In the genomic region with DNA sequence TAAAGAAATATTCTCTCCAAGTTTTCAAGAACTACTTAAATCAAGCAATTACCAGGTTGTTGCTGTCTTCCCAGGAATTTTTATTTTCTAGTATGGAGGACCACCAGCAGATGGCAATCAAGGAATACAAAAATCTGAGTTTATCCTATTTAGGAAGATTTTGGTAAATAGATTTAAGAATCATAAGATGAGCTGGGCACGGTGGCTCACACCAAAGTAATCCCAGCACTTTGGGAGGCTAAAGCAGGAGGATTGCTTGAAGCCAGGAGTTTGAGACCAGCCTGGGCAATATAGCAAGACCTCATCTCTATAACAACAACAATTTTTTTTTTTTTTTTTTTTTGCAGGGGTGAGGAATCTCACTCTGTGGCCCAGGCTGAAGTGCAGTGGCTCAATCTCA, we compare ENCODE assay signal across 9 cellular contexts. TPM values are rescaled to one million over a fixed set of nuclear protein-coding genes. Genes with fewer than 3 reads are reported as not detected.
DNase-seq lines count a peak whose midpoint lies in the region; ATAC-seq and TF ChIP-seq lines count a peak whose summit lies in the region.
"Had no signal": no experiment of that assay in that cellular context is flagged by ENCODE, and none has a peak within 500 bp of the region (broad histone marks: within the 10 kb centered on the region; RNA-seq: fewer than 3 reads in every experiment).

No MANE protein-coding gene starts in this region.

- no peaks in the 10 kb centered on the region for H3K4me1 ChIP-seq in liver (ENCODE audit: control insufficient read depth in 4 of 4, insufficient read depth in 4 of 4, low read length in 3 of 4)

- 53% methylated on average over 1 of the region's 1 CpG for WGBS in liver

- H3K9ac ChIP-seq in liver (ENCODE audit: low read depth in 1 of 2, low read length in 2 of 2) = no peak overlapping the region

- H3K4me3 ChIP-seq in liver (ENCODE audit: low read depth in 1 of 3, low read length in 3 of 3) = no peak overlapping the region

- TF ChIP-seq RAD21 in liver (IDR thresholded peaks at IDR 0.05) = peak; percentile 67 to 73

- H3K27ac ChIP-seq in VCaP = no peak overlapping the region
- no peak overlapping the region for H3K27ac ChIP-seq in liver (ENCODE audit: low read depth in 1 of 2, low read length in 2 of 2)

- ATAC-seq in GM18519 (IDR thresholded peaks at IDR 0.05; ENCODE audit: low FRiP score, unreplicated experiment) = no peak
- no peak for ATAC-seq in GM18909 (IDR thresholded peaks at IDR 0.05; ENCODE audit: poor library complexity, unreplicated experiment)
- ATAC-seq: activated naive CD4-positive, alpha-beta T cell treated with anti-CD3 and anti-CD28 coated beads, Interleukin-2, amount 50 U/mL, for 72 hours had no signal

- no peaks in the 10 kb centered on the region for H3K27me3 ChIP-seq in liver (ENCODE audit: control insufficient read depth in 4 of 4, insufficient read depth in 4 of 4, low read length in 3 of 4)

- H3K36me3 ChIP-seq in liver (ENCODE audit: control insufficient read depth in 4 of 4, insufficient read depth in 3 of 4, low read depth in 1 of 4, low read length in 3 of 4) = no peaks in the 10 kb centered on the region

- TF ChIP-seq CTCF in VCaP (conservative IDR thresholded peaks at IDR 0.05) (peak; percentile 51), liver (IDR thresholded peaks at IDR 0.05; ENCODE audit: low read depth, low read length, missing input control) (peak; percentile 39)

- DNase-seq in COLO829 (ENCODE audit: low spot score) = peak; percentile 38
- peak; percentile 41 for DNase-seq in LHCN-M2 (ENCODE audit: low read depth)
- no peak for DNase-seq in stimulated activated CD4-positive, alpha-beta T cell treated with anti-CD3 and anti-CD28 coated beads, Interleukin-4, amount 100 ng/mL, for 1 hour
- no peak for DNase-seq in activated CD8-positive, alpha-beta memory T cell treated with anti-CD3 and anti-CD28 coated beads for 24 hours

- no peaks in the 10 kb centered on the region for H3K9me3 ChIP-seq in liver (ENCODE audit: control insufficient read depth in 4 of 4, low read length in 3 of 4)

TF ChIP-seq in liver, 16 proteins besides CTCF, POLR2A, EP300 and RAD21:
- no peak for TF ChIP-seq TAF1 (conservative IDR thresholded peaks at IDR 0.05)
- TF ChIP-seq REST (IDR thresholded peaks at IDR 0.05) = no peak
- no peak for TF ChIP-seq HNF4A (conservative IDR thresholded peaks at IDR 0.05)
- TF ChIP-seq YY1 (IDR thresholded peaks at IDR 0.05) = no peak
- TF ChIP-seq ATF3 (IDR thresholded peaks at IDR 0.05) = no peak
- no peak for TF ChIP-seq EGR1 (IDR thresholded peaks at IDR 0.05; ENCODE audit: low read depth in 2 of 2)
- TF ChIP-seq RXRA (IDR thresholded peaks at IDR 0.05) = no peak
- TF ChIP-seq GABPA (IDR thresholded peaks at IDR 0.05 in 1 of 2, conservative IDR thresholded peaks at IDR 0.05 in 1 of 2) = no peak
- no peak for TF ChIP-seq FOXA2 (IDR thresholded peaks at IDR 0.05)
- no peak for TF ChIP-seq HNF4G (IDR thresholded peaks at IDR 0.05)
- no peak for TF ChIP-seq SP1 (IDR thresholded peaks at IDR 0.05)

RNA-seq across cellular contexts. Expression of gene SEC63, which starts 19.3 kb away (rescaled TPM):
- total RNA-seq in LHCN-M2 (2014; rRNA removed) = 12.4 and 27.1 TPM in 2 replicates
- polyA plus RNA-seq in LHCN-M2 (2012) = 32.4 TPM
- total RNA-seq in liver = 10 to 100 TPM; 20.8 to 34.1 TPM
- polyA plus RNA-seq in liver = 10 to 100 TPM; 20.7 to 69.4 TPM

Comparison
In these comparisons a context has a peak if more than half of its experiments do, and no peak if none do; other contexts are left out.
1. DNase-seq: peak in COLO829 (single experiment) and LHCN-M2 (single experiment); none in stimulated activated CD4-positive, alpha-beta T cell treated with anti-CD3 and anti-CD28 coated beads, Interleukin-4, amount 100 ng/mL, for 1 hour (single experiment) and activated CD8-positive, alpha-beta memory T cell treated with anti-CD3 and anti-CD28 coated beads for 24 hours (single experiment).